20 cellular contexts compared by ENCODE assay signal in the genomic region with DNA sequence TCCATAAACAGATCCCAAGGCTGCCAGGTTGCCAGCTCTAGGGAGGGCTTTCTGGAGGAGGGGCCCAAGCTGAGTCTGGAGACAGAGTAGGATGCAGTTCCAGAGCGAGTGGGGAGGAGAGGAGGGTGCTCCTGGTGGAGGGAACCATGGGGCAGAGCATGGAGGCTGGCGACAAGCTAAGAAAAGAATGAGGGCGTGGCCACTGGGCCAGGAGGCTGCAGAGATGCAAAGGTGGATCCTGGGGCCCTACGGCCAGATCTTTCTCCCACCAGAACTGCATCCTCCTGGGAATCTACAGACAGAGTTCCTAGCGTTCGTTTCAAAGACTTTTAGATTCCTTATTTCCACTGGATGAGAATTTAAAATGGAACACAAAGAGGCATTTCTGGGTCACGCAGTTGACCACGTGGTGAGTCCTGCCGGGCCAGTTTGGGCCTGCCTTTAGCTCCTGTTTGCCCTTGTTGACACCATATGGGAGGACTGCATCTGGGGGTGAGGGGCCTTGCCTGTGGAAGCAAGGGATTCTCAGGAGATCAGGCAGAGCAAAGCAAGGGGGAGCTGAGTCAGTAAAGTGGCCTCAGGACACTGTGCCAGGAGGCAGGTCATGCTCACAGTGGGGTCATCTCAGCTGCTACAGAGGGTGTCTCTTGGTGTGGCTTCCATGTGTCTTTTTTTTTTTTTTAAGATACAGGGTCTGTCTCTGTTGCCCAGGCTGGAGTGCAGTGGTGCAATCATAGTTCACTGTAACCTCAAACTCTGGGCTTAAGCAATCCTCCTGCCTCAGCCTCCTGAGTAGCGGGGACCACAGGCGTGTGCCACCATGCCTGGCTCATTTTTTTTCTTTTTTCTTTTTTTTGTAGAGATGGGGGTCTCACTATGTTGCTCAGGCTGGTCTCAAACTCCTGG.
DNase-seq lines count a peak whose midpoint lies in the region; ATAC-seq and TF ChIP-seq lines count a peak whose summit lies in the region.
"Had no signal": no experiment of that assay in that cellular context is flagged by ENCODE, and none has a peak within 500 bp of the region (broad histone marks: within the 10 kb centered on the region; RNA-seq: fewer than 3 reads in every experiment).

No MANE protein-coding gene starts in this region.

- POLR2A ChIA-PET in activated CD4-positive, alpha-beta T cell treated with anti-CD3 and anti-CD28 coated beads, Interleukin-2, amount 10 ng/mL, durations not matched to agents 7 days and 5 days (lab: Charles Lee), result no interaction called here

- peak overlapping the region; percentile 9 for H3K27ac Mint-ChIP-seq in activated CD4-positive, alpha-beta T cell treated with anti-CD3 and anti-CD28 coated beads, Interleukin-2, amount 10 ng/mL, durations not matched to agents 7 days and 5 days
- H3K27ac Mint-ChIP-seq: activated CD4-positive, alpha-beta memory T cell treated with anti-CD3 and anti-CD28 coated beads for 36 hours; CD14-positive monocyte; stimulated activated memory B cell treated with anti-CD40 and anti-IgM and Interleukin-4, amounts not matched to agents 10 μg/mL and 1 μg/mL and 100 μg/mL, for 72 hours had no signal

- H3K27ac ChIP-seq in WERI-Rb-1 (peak overlapping the region; percentile 56), foreskin keratinocyte (no peak overlapping the region), substantia nigra (ENCODE audit: low read depth, low read length, poor library complexity, severe bottlenecking) (peak overlapping the region; percentile 85), esophagus muscularis mucosa (replicated peaks in 1 of 4) (peak overlapping the region in 1 of 4 donors; percentile 28)
- H3K27ac ChIP-seq: SJCRH30 had no signal

- no peak for DNase-seq in activated CD4-positive, alpha-beta T cell treated with anti-CD3 and anti-CD28 coated beads, Interleukin-2, amount 10 ng/mL, durations not matched to agents 7 days and 5 days
- DNase-seq in activated CD4-positive, alpha-beta T cell treated with anti-CD3 and anti-CD28 coated beads, Interleukin-2, amount 50 U/mL, for 48 hours, result no peak
- DNase-seq in WERI-Rb-1 (peak; percentile 61), foreskin keratinocyte (peak; percentile 37 to 62), substantia nigra (lab: John Stamatoyannopoulos, UW) (no peak), dermis blood vessel endothelial cell (no peak), esophagus muscularis mucosa (ENCODE audit: extremely low spot score) (no peak)
- DNase-seq: activated CD4-positive, alpha-beta memory T cell treated with anti-CD3 and anti-CD28 coated beads for 36 hours; activated T-cell treated with anti-CD3 and anti-CD28 coated beads, Interleukin-2, amount 50 U/mL, for 48 hours; cerebellar nuclear complex; EL; kidney; MV-4-11; NCI-H2227 treated with DMSO at 0.1 percent for 48 hours; occipital lobe; SJCRH30; T1000 had no signal

- no peaks in the 10 kb centered on the region for H3K9me3 ChIP-seq in WERI-Rb-1 (ENCODE audit: severe bottlenecking)
- H3K9me3 ChIP-seq in esophagus muscularis mucosa, result no peaks in the 10 kb centered on the region
- H3K9me3 ChIP-seq: SJCRH30 had no signal

- intact Hi-C loops in esophagus muscularis mucosa (cut with DNase I), result no loop called here

- no peak for TF ChIP-seq EP300 in esophagus muscularis mucosa (IDR thresholded peaks at IDR 0.05)

- H3K27me3 Mint-ChIP-seq in activated CD4-positive, alpha-beta T cell treated with anti-CD3 and anti-CD28 coated beads, Interleukin-2, amount 10 ng/mL, durations not matched to agents 7 days and 5 days, result peaks cover 2% of the 10 kb centered on the region
- H3K27me3 Mint-ChIP-seq: activated CD4-positive, alpha-beta memory T cell treated with anti-CD3 and anti-CD28 coated beads for 36 hours; stimulated activated memory B cell treated with anti-CD40 and anti-IgM and Interleukin-4, amounts not matched to agents 10 μg/mL and 1 μg/mL and 100 μg/mL, for 72 hours had no signal

- TF ChIP-seq CTCF in WERI-Rb-1 (IDR thresholded peaks at IDR 0.05; ENCODE audit: low read depth, low read length) (no peak), foreskin keratinocyte (conservative IDR thresholded peaks at IDR 0.05) (no peak), esophagus muscularis mucosa (IDR thresholded peaks at IDR 0.05) (no peak)

- TF ChIP-seq POLR2A in esophagus muscularis mucosa (IDR thresholded peaks at IDR 0.05; ENCODE audit: low read depth), result no peak

- peaks cover 12% of the 10 kb centered on the region for H3K4me1 Mint-ChIP-seq in activated CD4-positive, alpha-beta T cell treated with anti-CD3 and anti-CD28 coated beads, Interleukin-2, amount 10 ng/mL, durations not matched to agents 7 days and 5 days
- H3K4me1 Mint-ChIP-seq: CD14-positive monocyte; stimulated activated memory B cell treated with anti-CD40 and anti-IgM and Interleukin-4, amounts not matched to agents 10 μg/mL and 1 μg/mL and 100 μg/mL, for 72 hours had no signal

- no peaks in the 10 kb centered on the region for H3K9me3 Mint-ChIP-seq in activated CD4-positive, alpha-beta T cell treated with anti-CD3 and anti-CD28 coated beads, Interleukin-2, amount 10 ng/mL, durations not matched to agents 7 days and 5 days
- H3K9me3 Mint-ChIP-seq: activated CD4-positive, alpha-beta memory T cell treated with anti-CD3 and anti-CD28 coated beads for 36 hours; CD14-positive monocyte; stimulated activated memory B cell treated with anti-CD40 and anti-IgM and Interleukin-4, amounts not matched to agents 10 μg/mL and 1 μg/mL and 100 μg/mL, for 72 hours had no signal

- CTCF ChIA-PET in activated CD4-positive, alpha-beta T cell treated with anti-CD3 and anti-CD28 coated beads, Interleukin-2, amount 10 ng/mL, durations not matched to agents 7 days and 5 days (lab: Charles Lee), result interaction anchor here (0.6 to 1.5 kb wide), 4 partner anchors 11 to 156 kb away, joined by 3 to 6 read pairs (median 4); no protein-coding TSS in a partner anchor

- no peak overlapping the region for H3K4me3 ChIP-seq in WERI-Rb-1 (ENCODE audit: low read depth, low read length)
- H3K4me3 ChIP-seq in esophagus muscularis mucosa, result no peak overlapping the region
- H3K4me3 ChIP-seq: SJCRH30 had no signal

- no peak overlapping the region for H3K4me3 Mint-ChIP-seq in activated CD4-positive, alpha-beta T cell treated with anti-CD3 and anti-CD28 coated beads, Interleukin-2, amount 10 ng/mL, durations not matched to agents 7 days and 5 days
- H3K4me3 Mint-ChIP-seq: activated CD4-positive, alpha-beta memory T cell treated with anti-CD3 and anti-CD28 coated beads for 36 hours; CD14-positive monocyte; stimulated activated memory B cell treated with anti-CD40 and anti-IgM and Interleukin-4, amounts not matched to agents 10 μg/mL and 1 μg/mL and 100 μg/mL, for 72 hours had no signal

- peaks cover 25% of the 10 kb centered on the region for H3K4me1 ChIP-seq in foreskin keratinocyte
- peaks cover 0 to 19% (median 9%) of the 10 kb centered on the region in 4 donors for H3K4me1 ChIP-seq in esophagus muscularis mucosa

- 79% methylated on average over 11 of the region's 11 CpGs for whole genome bisulfite sequencing in esophagus muscularis mucosa

- H3K36me3 Mint-ChIP-seq in activated CD4-positive, alpha-beta T cell treated with anti-CD3 and anti-CD28 coated beads, Interleukin-2, amount 10 ng/mL, durations not matched to agents 7 days and 5 days (ENCODE audit: low read depth), result no peaks in the 10 kb centered on the region
- H3K36me3 Mint-ChIP-seq: activated CD4-positive, alpha-beta memory T cell treated with anti-CD3 and anti-CD28 coated beads for 36 hours; CD14-positive monocyte; stimulated activated memory B cell treated with anti-CD40 and anti-IgM and Interleukin-4, amounts not matched to agents 10 μg/mL and 1 μg/mL and 100 μg/mL, for 72 hours had no signal

- H3K27me3 ChIP-seq in WERI-Rb-1 (ENCODE audit: insufficient read depth, low read depth, severe bottlenecking) (no peaks in the 10 kb centered on the region), foreskin keratinocyte (no peaks in the 10 kb centered on the region), esophagus muscularis mucosa (no peaks in the 10 kb centered on the region)
- H3K27me3 ChIP-seq: SJCRH30 had no signal

- peak; percentile 10 for ATAC-seq in foreskin keratinocyte
- ATAC-seq in HG03097 (IDR thresholded peaks at IDR 0.05; ENCODE audit: low FRiP score, unreplicated experiment), result no peak
- ATAC-seq: stimulated activated memory B cell treated with anti-CD40 and anti-IgM and Interleukin-4, amounts not matched to agents 10 μg/mL and 1 μg/mL and 100 μg/mL, for 72 hours had no signal

- H3K36me3 ChIP-seq in WERI-Rb-1, result no peaks in the 10 kb centered on the region; the same call in 1 of the 2 replicates
- H3K36me3 ChIP-seq in esophagus muscularis mucosa, result peaks cover 0 to 11% (median 4%) of the 10 kb centered on the region in 4 donors
- H3K36me3 ChIP-seq: SJCRH30 had no signal

Comparison
In these comparisons a context has a peak if more than half of its experiments do, and no peak if none do; other contexts are left out.
1. DNase-seq: peak in WERI-Rb-1 (single experiment) and foreskin keratinocyte (2 of 2); none in activated CD4-positive, alpha-beta T cell treated with anti-CD3 and anti-CD28 coated beads, Interleukin-2, amount 10 ng/mL, durations not matched to agents 7 days and 5 days (single experiment), activated CD4-positive, alpha-beta T cell treated with anti-CD3 and anti-CD28 coated beads, Interleukin-2, amount 50 U/mL, for 48 hours (0 of 2), substantia nigra (0 of 49), dermis blood vessel endothelial cell (single experiment) and esophagus muscularis mucosa (single experiment).